In genomic region chr4:122117743-122118142, GRCh38 we compare ENCODE assay signal across 1 cellular context.
TF ChIP-seq lines count a peak whose summit lies in the region.

No MANE protein-coding gene starts in this region.

TF ChIP-seq in SK-N-SH treated with all-trans-retinoic acid at 6 μM for 48 hours, 23 proteins besides CTCF, POLR2A, EP300 and RAD21 (continued from another document):
- TF ChIP-seq ZC3H10 (CRISPR knock-in tag; IDR thresholded peaks at IDR 0.05) (no peak), PATZ1 (CRISPR knock-in tag; IDR thresholded peaks at IDR 0.05; ENCODE audit: borderline replicate concordance) (no peak), ZFP3 (CRISPR knock-in tag; IDR thresholded peaks at IDR 0.05) (no peak)
